ENCODE assay signal across 8 cellular contexts in the genomic region with DNA sequence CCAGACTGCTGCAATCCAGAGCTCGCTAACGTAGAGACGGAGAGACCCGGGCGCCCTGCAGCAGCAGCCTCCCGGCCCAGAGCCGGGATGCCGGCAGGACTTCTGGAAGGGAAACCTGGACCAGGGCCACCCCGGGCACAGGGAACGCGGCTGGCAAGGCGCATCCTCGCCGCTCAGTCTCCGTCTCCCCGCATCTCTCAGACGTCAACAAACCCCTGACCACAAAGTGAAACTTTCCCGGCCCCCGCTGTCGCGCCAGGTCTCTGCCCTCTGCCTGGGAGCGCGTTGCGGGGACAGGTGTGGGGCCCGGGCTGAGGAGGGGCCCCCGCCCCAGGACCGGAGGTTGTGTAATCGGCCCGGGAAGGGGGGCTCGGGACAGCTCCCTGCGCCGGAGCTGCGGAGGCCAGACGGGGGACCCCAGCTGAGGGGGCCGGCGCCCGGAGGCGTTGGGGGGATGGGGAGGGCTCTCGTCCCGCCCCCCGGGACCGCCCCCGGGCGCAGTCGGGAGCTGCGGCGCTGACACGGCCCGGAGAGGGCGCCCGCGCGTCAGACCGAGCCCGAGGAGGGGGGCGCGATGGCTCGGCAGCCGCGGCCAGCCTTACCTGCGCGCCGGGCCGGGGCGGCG.
DNase-seq lines count a peak whose midpoint lies in the region; ATAC-seq and TF ChIP-seq lines count a peak whose summit lies in the region.

No MANE protein-coding gene starts in this region.

- no peaks in the 10 kb centered on the region for H3K79me2 ChIP-seq in ACC112 (ENCODE audit: control insufficient read depth, insufficient read depth, low read length, unreplicated experiment)

- H3K27ac Mint-ChIP-seq in HFFc6 (peak overlapping the region; percentile 12; the same call in 1 of the 2 replicates), memory B cell (peak overlapping the region; percentile 60)
- H3K27ac Mint-ChIP-seq in stimulated activated memory B cell treated with anti-CD40 and anti-IgM and Interleukin-4, amounts not matched to agents 10 μg/mL and 1 μg/mL and 100 μg/mL, for 72 hours = peak overlapping the region; percentile 11

- H3K27me3 ChIP-seq in ACC112 (ENCODE audit: insufficient read depth, low read length) (peaks cover 29% of the 10 kb centered on the region), MG63 (peaks cover 11% of the 10 kb centered on the region)

- ATAC-seq in memory B cell (ENCODE audit: low read depth) = peak; percentile 67
- peak; percentile 87 for ATAC-seq in stimulated activated memory B cell treated with anti-CD40 and anti-IgM and Interleukin-4, amounts not matched to agents 10 μg/mL and 1 μg/mL and 100 μg/mL, for 72 hours

- H3K36me3 ChIP-seq in ACC112 (ENCODE audit: insufficient read depth, low read length) (no peaks in the 10 kb centered on the region), MG63 (no peaks in the 10 kb centered on the region)

- H3K27me3 Mint-ChIP-seq in HFFc6 (ENCODE audit: insufficient read depth) (peaks cover 4% of the 10 kb centered on the region), memory B cell (peaks cover 7% of the 10 kb centered on the region)
- H3K27me3 Mint-ChIP-seq in stimulated activated memory B cell treated with anti-CD40 and anti-IgM and Interleukin-4, amounts not matched to agents 10 μg/mL and 1 μg/mL and 100 μg/mL, for 72 hours = peaks cover 19% of the 10 kb centered on the region

- H3K4me3 Mint-ChIP-seq in HFFc6 (peak overlapping the region; percentile 89), memory B cell (peak overlapping the region; percentile 83)
- peak overlapping the region; percentile 71 for H3K4me3 Mint-ChIP-seq in stimulated activated memory B cell treated with anti-CD40 and anti-IgM and Interleukin-4, amounts not matched to agents 10 μg/mL and 1 μg/mL and 100 μg/mL, for 72 hours

- H3K9me3 Mint-ChIP-seq in HFFc6 (no peaks in the 10 kb centered on the region), memory B cell (no peaks in the 10 kb centered on the region)
- no peaks in the 10 kb centered on the region for H3K9me3 Mint-ChIP-seq in stimulated activated memory B cell treated with anti-CD40 and anti-IgM and Interleukin-4, amounts not matched to agents 10 μg/mL and 1 μg/mL and 100 μg/mL, for 72 hours

- H3K4me3 ChIP-seq in ACC112 (ENCODE audit: low read depth, low read length) = peak overlapping the region; percentile 93
- peak overlapping the region; percentile 70 for H3K4me3 ChIP-seq in GM12865 (ENCODE audit: low read depth, low read length)
- peak overlapping the region; percentile 93 for H3K4me3 ChIP-seq in MG63

- peak overlapping the region; percentile 68 for H2AFZ ChIP-seq in ACC112 (ENCODE audit: low read length, unreplicated experiment)

- no peaks in the 10 kb centered on the region for H3K9me3 ChIP-seq in MG63

- peaks cover 4% of the 10 kb centered on the region for H3K4me1 ChIP-seq in ACC112 (ENCODE audit: control insufficient read depth, insufficient read depth, low read length, unreplicated experiment)

- DNase-seq in GM12865 (ENCODE audit: low read depth) (no peak), HFFc6 (peak; percentile 41), MG63 (peak; percentile 73), T-helper 22 cell (ENCODE audit: low read depth) (peak; percentile 46), memory B cell (ENCODE audit: low spot score in 2 of 2) (no peak)
- peak; percentile 74 for DNase-seq in effector CD8-positive, alpha-beta T cell (lab: John Stamatoyannopoulos, UW)

- TF ChIP-seq CTCF in GM12865 (IDR thresholded peaks at IDR 0.05; ENCODE audit: insufficient read depth, low read depth, low read length, missing control alignments) (peak; percentile 50), HFFc6 (IDR thresholded peaks at IDR 0.05) (peak; percentile 64)

- no peak overlapping the region for H3K27ac ChIP-seq in ACC112 (ENCODE audit: low read depth, low read length)

- H3K4me1 Mint-ChIP-seq in HFFc6 (ENCODE audit: low read depth) (peaks cover 15% of the 10 kb centered on the region), memory B cell (peaks cover 10% of the 10 kb centered on the region)
- peaks cover 9% of the 10 kb centered on the region for H3K4me1 Mint-ChIP-seq in stimulated activated memory B cell treated with anti-CD40 and anti-IgM and Interleukin-4, amounts not matched to agents 10 μg/mL and 1 μg/mL and 100 μg/mL, for 72 hours

- H3K36me3 Mint-ChIP-seq in HFFc6 (ENCODE audit: low read depth) = no peaks in the 10 kb centered on the region
- H3K36me3 Mint-ChIP-seq in memory B cell = no peaks in the 10 kb centered on the region
- no peaks in the 10 kb centered on the region for H3K36me3 Mint-ChIP-seq in stimulated activated memory B cell treated with anti-CD40 and anti-IgM and Interleukin-4, amounts not matched to agents 10 μg/mL and 1 μg/mL and 100 μg/mL, for 72 hours

Comparison
In these comparisons a context has a peak if more than half of its experiments do, and no peak if none do; other contexts are left out.
1. DNase-seq: peak in HFFc6 (single experiment), MG63 (single experiment), T-helper 22 cell (single experiment) and effector CD8-positive, alpha-beta T cell (single experiment); none in GM12865 (single experiment) and memory B cell (0 of 2).
2. Peak in every context shown above with its lines, with median percentiles within 50 percentile points of each other: H3K4me3 ChIP-seq, H3K27ac Mint-ChIP-seq and H3K4me3 Mint-ChIP-seq.